In the genomic region with DNA sequence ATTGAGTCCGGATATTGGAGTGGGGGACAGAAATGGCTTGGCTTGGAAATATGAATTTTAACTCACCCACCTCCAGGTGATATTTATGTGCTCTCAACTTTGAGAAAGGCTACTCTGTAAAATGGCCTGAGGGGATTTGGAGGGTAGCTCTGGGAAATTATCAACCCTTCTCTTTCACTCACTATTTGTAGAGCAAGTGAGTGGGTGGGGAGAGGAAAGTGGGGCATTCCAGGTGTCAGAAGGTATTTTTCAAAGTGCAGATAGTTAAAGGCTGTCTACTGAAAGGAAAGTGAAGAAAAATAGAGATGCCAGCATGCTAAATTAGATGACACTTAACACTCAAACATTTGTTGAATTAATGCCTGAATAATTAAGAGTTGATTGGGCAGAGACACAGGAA, we compare ENCODE assay signal across 28 cellular contexts.
"Had no signal": no experiment of that assay in that cellular context is flagged by ENCODE, and none has a peak within 500 bp of the region (broad histone marks: within the 10 kb centered on the region; RNA-seq: fewer than 3 reads in every experiment).

No MANE protein-coding gene starts in this region.

- ATAC-seq: activated CD4-positive, CD25-positive, alpha-beta regulatory T cell treated with anti-CD3 and anti-CD28 coated beads, Interleukin-2, amount 50 U/mL, for 24 hours; esophagus mucosa; left lung; mucosa of descending colon; stimulated activated naive CD8-positive, alpha-beta T cell treated with anti-CD3 and anti-CD28 coated beads, Interleukin-15, Interleukin-2, amounts not matched to agents 100 U/mL and 50 U/mL, for 24 hours had no signal

- H3K4me2 ChIP-seq: smooth muscle cell had no signal

- H3K27ac ChIP-seq: left lung, neutrophil, sigmoid colon, thoracic aorta, uterus, VCaP had no signal

- FAIRE-seq: islet of Langerhans, TTC549 had no signal

- H3K9me3 ChIP-seq: left lung, mucosa of descending colon, neutrophil, sigmoid colon, thoracic aorta, uterus had no signal

- H3K27me3 ChIP-seq: left lung, neutrophil, sigmoid colon, uterus had no signal

- H3K4me3 ChIP-seq: left lung, mucosa of descending colon, sigmoid colon, smooth muscle cell, thoracic aorta, uterus had no signal

- H3K36me3 ChIP-seq: left lung, sigmoid colon, thoracic aorta, uterus had no signal

- H3K4me1 ChIP-seq: uterus had no signal

- DNase-seq: activated CD4-positive, alpha-beta memory T cell treated with anti-CD3 and anti-CD28 coated beads for 36 hours; activated CD4-positive, alpha-beta T cell treated with anti-CD3 and anti-CD28 coated beads for 48 hours; activated CD8-positive, alpha-beta memory T cell treated with anti-CD3 and anti-CD28 coated beads, Interleukin-2, amount 50 U/mL, for 48 hours; activated gamma-delta T cell; activated naive CD4-positive, alpha-beta T cell treated with anti-CD3 and anti-CD28 coated beads, Interleukin-2, amount 10 ng/mL, durations not matched to agents 7 days and 5 days; activated naive CD8-positive, alpha-beta T cell treated with anti-CD3 and anti-CD28 coated beads, Interleukin-2, amount 10 ng/mL, durations not matched to agents 7 days and 5 days; activated T-cell treated with anti-CD3 and anti-CD28 coated beads, Interleukin-2, amount 50 U/mL, for 24 hours; amniotic stem cell; endodermal cell; foreskin fibroblast; left lung; mucosa of descending colon; retina; sigmoid colon; stimulated activated CD4-positive, alpha-beta T cell treated with anti-CD3 and anti-CD28 coated beads, Interleukin-15, amount 100 ng/mL, for 24 hours; stimulated activated CD4-positive, alpha-beta T cell treated with anti-CD3 and anti-CD28 coated beads, Interleukin-2, amount 100 ng/mL, for 24 hours; stimulated activated naive CD8-positive, alpha-beta T cell treated with anti-CD3 and anti-CD28 coated beads, Interleukin-15, Interleukin-2, amounts not matched to agents 100 U/mL and 50 U/mL, for 24 hours; T-helper 9 cell; trophoblast cell; uterus had no signal
